Comparison of ENCODE assay signal across 1 cellular context in the genomic region with DNA sequence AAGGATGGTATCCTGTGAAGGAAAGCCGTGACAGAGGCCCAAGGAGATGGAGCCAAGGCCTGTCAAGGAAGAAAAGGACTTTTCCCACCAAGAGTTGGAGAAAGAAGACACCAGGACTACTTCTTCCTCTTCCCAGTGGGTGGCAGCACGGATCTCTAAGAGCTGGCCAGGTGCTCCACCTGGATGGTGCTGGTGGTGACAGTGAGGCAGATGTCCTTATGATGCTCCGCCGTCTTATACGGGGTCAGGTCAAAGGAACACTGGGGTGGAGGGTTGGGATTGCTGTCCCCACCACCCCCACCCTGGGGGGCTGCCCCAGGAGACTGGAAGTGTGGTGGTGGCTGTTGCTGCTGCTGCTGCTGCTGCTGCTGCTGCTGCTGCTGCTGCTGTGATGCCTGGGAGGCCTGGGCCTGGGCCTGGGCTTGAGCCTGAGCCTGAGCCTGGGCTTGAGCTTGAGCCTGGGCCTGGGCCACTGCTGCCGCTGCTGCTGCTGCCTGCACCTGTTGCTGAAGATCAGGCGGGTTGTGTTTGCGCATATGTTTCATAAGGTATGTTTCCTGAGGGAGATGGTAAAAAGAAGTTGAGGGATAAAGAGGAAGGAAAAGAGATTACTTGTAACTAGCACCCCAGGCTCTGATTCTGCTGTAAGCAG.
TF ChIP-seq lines count a peak whose summit lies in the region.

No MANE protein-coding gene starts in this region.

TF ChIP-seq in H1, 55 proteins besides CTCF, POLR2A, EP300 and RAD21:
- no peak for TF ChIP-seq POLR2AphosphoS5 (IDR thresholded peaks at IDR 0.05; ENCODE audit: low read depth, low read length)
- TF ChIP-seq EGR1 (IDR thresholded peaks at IDR 0.05; ENCODE audit: borderline replicate concordance, low read depth, low read length) = no peak
- TF ChIP-seq SP2 (IDR thresholded peaks at IDR 0.05; ENCODE audit: low read length) = no peak
- no peak for TF ChIP-seq CEBPB (IDR thresholded peaks at IDR 0.05; ENCODE audit: low read depth, low read length)
- no peak for TF ChIP-seq MAX (IDR thresholded peaks at IDR 0.05)
- no peak for TF ChIP-seq CHD1 (IDR thresholded peaks at IDR 0.05; ENCODE audit: low read depth, low read length)
- TF ChIP-seq YY1 (IDR thresholded peaks at IDR 0.05; ENCODE audit: low read depth, low read length) = no peak
- no peak for TF ChIP-seq RFX5 (IDR thresholded peaks at IDR 0.05; ENCODE audit: borderline replicate concordance, low read depth, low read length)
- no peak for TF ChIP-seq HDAC2 (IDR thresholded peaks at IDR 0.05; ENCODE audit: borderline replicate concordance in 1 of 2, low read depth in 2 of 2, low read length in 2 of 2)
- no peak for TF ChIP-seq SIRT6 (IDR thresholded peaks at IDR 0.05; ENCODE audit: low read length)
- TF ChIP-seq MAFK (IDR thresholded peaks at IDR 0.05; ENCODE audit: low read depth, low read length) = no peak
- TF ChIP-seq CBX8 (IDR thresholded peaks at IDR 0.05; ENCODE audit: borderline replicate concordance, low read depth, low read length) = no peak
- TF ChIP-seq KDM5A (IDR thresholded peaks at IDR 0.05; ENCODE audit: low read length) = no peak
- TF ChIP-seq JUND (IDR thresholded peaks at IDR 0.05; ENCODE audit: low read length) = no peak
